15 cellular contexts compared by ENCODE assay signal in genomic region chr3:125317761-125318496, GRCh38. TPM values are rescaled to one million over a fixed set of nuclear protein-coding genes. Genes with fewer than 3 reads are reported as not detected.
DNase-seq lines count a peak whose midpoint lies in the region; ATAC-seq, FAIRE-seq and TF ChIP-seq lines count a peak whose summit lies in the region.
"Had no signal": no experiment of that assay in that cellular context is flagged by ENCODE, and none has a peak within 500 bp of the region (broad histone marks: within the 10 kb centered on the region; RNA-seq: fewer than 3 reads in every experiment).

No MANE protein-coding gene starts in this region.

- TF ChIP-seq POLR2A in GM12892 (IDR thresholded peaks at IDR 0.05; ENCODE audit: low read depth, low read length) = no peak
- no peak for TF ChIP-seq POLR2A in gastroesophageal sphincter (IDR thresholded peaks at IDR 0.05)

- H3K27me3 ChIP-seq in iPS-20b (ENCODE audit: insufficient read depth, low read length) (no peaks in the 10 kb centered on the region), gastroesophageal sphincter (no peaks in the 10 kb centered on the region), Caco-2 (replicated peaks; ENCODE audit: control insufficient read depth, insufficient read depth, low read length) (no peaks in the 10 kb centered on the region)

- peaks cover 25% of the 10 kb centered on the region for H3K36me3 Mint-ChIP-seq in Caco-2 (ENCODE audit: insufficient read depth, unreplicated experiment)

- H3K27me3 Mint-ChIP-seq in Caco-2 (ENCODE audit: insufficient read depth, unreplicated experiment) = no peaks in the 10 kb centered on the region
- H3K27me3 Mint-ChIP-seq: activated CD4-positive, alpha-beta memory T cell treated with anti-CD3 and anti-CD28 coated beads, Interleukin-2, amount 10 ng/mL, durations not matched to agents 7 days and 5 days; stimulated activated naive CD8-positive, alpha-beta T cell treated with anti-CD3 and anti-CD28 coated beads, Interleukin-15, Interleukin-2, amounts not matched to agents 100 ng/mL and 50 ng/mL, for 24 hours had no signal

- intact Hi-C loops in Caco-2 (cut with micrococcal nuclease; ENCODE audit: unreplicated experiment) = no loop called here

- DNase-seq in A172 (ENCODE audit: low spot score) (peak; percentile 57), GM12892 (ENCODE audit: insufficient read length) (no peak), RCC 7860 (ENCODE audit: low spot score) (peak; percentile 36), Caco-2 (no peak)
- DNase-seq in stimulated activated naive CD4-positive, alpha-beta T cell treated with Interleukin-2 at 50 U/mL for 16 hours (lab: John Stamatoyannopoulos, UW) = no peak
- DNase-seq: activated CD4-positive, alpha-beta memory T cell treated with anti-CD3 and anti-CD28 coated beads, Interleukin-2, amount 10 ng/mL, durations not matched to agents 7 days and 5 days; activated effector memory CD4-positive, alpha-beta T cell treated with anti-CD3 and anti-CD28 coated beads, Interleukin-2, amount 50 U/mL, for 16 hours; NCI-H524 had no signal

- H3K4me3 ChIP-seq in iPS-20b (ENCODE audit: low read length) (no peak overlapping the region), gastroesophageal sphincter (no peak overlapping the region), Caco-2 (ENCODE audit: low read depth, low read length) (no peak overlapping the region)

- H3K9ac ChIP-seq in iPS-20b (ENCODE audit: low read depth, low read length) = no peak overlapping the region

- POLR2A ChIA-PET in Caco-2 (lab: Charles Lee) = no interaction called here

- peaks cover 21% of the 10 kb centered on the region for H3K36me3 ChIP-seq in iPS-20b (ENCODE audit: insufficient read depth, low read depth, low read length)
- peaks cover 0 to 9% of the 10 kb centered on the region in 2 donors for H3K36me3 ChIP-seq in gastroesophageal sphincter
- peaks cover 1% of the 10 kb centered on the region for H3K36me3 ChIP-seq in Caco-2 (ENCODE audit: control insufficient read depth, insufficient read depth, low read length)

- H3K4me3 Mint-ChIP-seq in Caco-2 (ENCODE audit: unreplicated experiment) = no peak overlapping the region
- H3K4me3 Mint-ChIP-seq: activated CD4-positive, alpha-beta memory T cell treated with anti-CD3 and anti-CD28 coated beads, Interleukin-2, amount 10 ng/mL, durations not matched to agents 7 days and 5 days; stimulated activated naive CD8-positive, alpha-beta T cell treated with anti-CD3 and anti-CD28 coated beads, Interleukin-15, Interleukin-2, amounts not matched to agents 100 ng/mL and 50 ng/mL, for 24 hours had no signal

- H3K27ac ChIP-seq in iPS-20b (ENCODE audit: low read length) = peak overlapping the region; percentile 44
- no peak overlapping the region for H3K27ac ChIP-seq in gastroesophageal sphincter
- H3K27ac ChIP-seq: HL-60 had no signal

- ATAC-seq in gastroesophageal sphincter (no peak), GM21529 (IDR thresholded peaks at IDR 0.05; ENCODE audit: unreplicated experiment) (no peak)
- ATAC-seq: Panc1, sciatic nerve had no signal

- H3K27ac Mint-ChIP-seq in Caco-2 (ENCODE audit: unreplicated experiment) = no peak overlapping the region
- H3K27ac Mint-ChIP-seq: activated CD4-positive, alpha-beta memory T cell treated with anti-CD3 and anti-CD28 coated beads, Interleukin-2, amount 10 ng/mL, durations not matched to agents 7 days and 5 days; stimulated activated naive CD8-positive, alpha-beta T cell treated with anti-CD3 and anti-CD28 coated beads, Interleukin-15, Interleukin-2, amounts not matched to agents 100 ng/mL and 50 ng/mL, for 24 hours had no signal

- CTCF ChIA-PET in Caco-2 (lab: Charles Lee) = no interaction called here

- H3K9me3 ChIP-seq in iPS-20b (ENCODE audit: insufficient read depth, low read depth, low read length) (no peaks in the 10 kb centered on the region), gastroesophageal sphincter (no peaks in the 10 kb centered on the region), Caco-2 (no peaks in the 10 kb centered on the region)

- FAIRE-seq in GM12892 (lab: Jason Lieb, UNC) (peak; percentile 9), RCC 7860 (lab: Jason Lieb, UNC) (peak; percentile 85)

- peaks cover 12% of the 10 kb centered on the region for H3K4me1 ChIP-seq in iPS-20b (ENCODE audit: insufficient read depth, low read length)
- peaks cover 0 to 10% (median 0%) of the 10 kb centered on the region in 3 donors for H3K4me1 ChIP-seq in gastroesophageal sphincter
- H3K4me1 ChIP-seq in Caco-2 = no peaks in the 10 kb centered on the region

- H3K9me3 Mint-ChIP-seq in Caco-2 (ENCODE audit: unreplicated experiment) = no peaks in the 10 kb centered on the region
- H3K9me3 Mint-ChIP-seq: stimulated activated naive CD8-positive, alpha-beta T cell treated with anti-CD3 and anti-CD28 coated beads, Interleukin-15, Interleukin-2, amounts not matched to agents 100 ng/mL and 50 ng/mL, for 24 hours had no signal

- WGBS in gastroesophageal sphincter (ENCODE audit: low coverage in 1 of 2), 2 donors = 73 to 85% methylated on average over 1 of the region's 1 CpG

- no peaks in the 10 kb centered on the region for H3K4me1 Mint-ChIP-seq in Caco-2 (ENCODE audit: low read depth, unreplicated experiment)

- no TSS peak for BruUV-seq in Caco-2 (replicated peaks; lab: Mats Ljungman, UMichigan)

- TF ChIP-seq CTCF in gastroesophageal sphincter (IDR thresholded peaks at IDR 0.05) (no peak), Caco-2 (IDR thresholded peaks at IDR 0.05; ENCODE audit: insufficient read depth in 1 of 2, low read depth in 1 of 2, low read length in 1 of 2, severe bottlenecking in 1 of 2, unreplicated experiment in 1 of 2) (no peak)

- TF ChIP-seq EP300 in gastroesophageal sphincter (IDR thresholded peaks at IDR 0.05) = no peak

RNA-seq across cellular contexts. Expression of gene ZNF148, which starts 57.2 kb away (rescaled TPM):
- total RNA-seq in A172 (2014; rRNA removed; shearing (Covaris generic)) = 51.9 and 53.5 TPM in 2 replicates
- polyA plus RNA-seq in GM12892 (2012; ENCODE audit: missing spikeins) = 22.8 TPM
- total RNA-seq in gastroesophageal sphincter (10 to 100 TPM; 32.4 to 50.7 (median 39.4) TPM), Caco-2 (2022) (29.4 and 33.3 TPM in 2 replicates)

Comparison
In these comparisons a context has a peak if more than half of its experiments do, and no peak if none do; other contexts are left out.
1. DNase-seq: peak in A172 (single experiment) and RCC 7860 (single experiment); none in GM12892 (single experiment), Caco-2 (0 of 2) and stimulated activated naive CD4-positive, alpha-beta T cell treated with Interleukin-2 at 50 U/mL for 16 hours (single experiment).